In the genomic region with DNA sequence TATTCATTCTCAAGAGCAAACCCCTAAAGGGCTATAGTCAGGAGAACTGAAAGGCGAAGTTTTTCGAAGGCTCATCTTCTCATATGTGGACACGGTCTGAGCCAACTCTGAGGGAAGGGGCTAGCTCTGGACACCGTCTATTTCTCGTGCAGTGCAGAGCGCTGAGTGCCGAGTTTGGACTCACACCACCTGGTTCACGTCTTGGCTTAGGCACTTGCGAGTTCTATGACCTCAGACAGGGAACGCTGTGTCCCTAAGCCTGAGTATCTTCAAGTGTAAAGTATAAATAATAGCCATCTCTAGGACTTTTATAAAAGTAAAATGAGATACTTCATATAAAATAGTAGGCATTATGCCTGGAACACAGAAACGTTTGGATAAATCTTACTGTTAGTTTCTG, we compare ENCODE assay signal across 23 cellular contexts.
"Had no signal": no experiment of that assay in that cellular context is flagged by ENCODE, and none has a peak within 500 bp of the region (broad histone marks: within the 10 kb centered on the region; RNA-seq: fewer than 3 reads in every experiment).

No MANE protein-coding gene starts in this region.

- H3K4me3 ChIP-seq: body of pancreas, colonic mucosa, lung, mucosa of descending colon, pancreas, prostate gland, thoracic aorta had no signal

- DNase-seq: activated CD4-positive, alpha-beta T cell treated with anti-CD3 and anti-CD28 coated beads for 36 hours; activated CD4-positive, CD25-positive, alpha-beta regulatory T cell; activated CD8-positive, alpha-beta memory T cell treated with anti-CD3 and anti-CD28 coated beads, Interleukin-2, amount 10 ng/mL, durations not matched to agents 7 days and 5 days; activated CD8-positive, alpha-beta T cell treated with anti-CD3 and anti-CD28 coated beads, Interleukin-2, amount 10 ng/mL, durations not matched to agents 7 days and 5 days; activated effector memory CD4-positive, alpha-beta T cell treated with Interleukin-2 at 50 U/mL for 16 hours; activated naive CD4-positive, alpha-beta T cell treated with Interleukin-2 at 50 U/mL for 16 hours; aorta; cerebellar nuclear complex; colonic mucosa; effector CD8-positive, alpha-beta T cell; glutamatergic neuron; hippocampal formation; mucosa of descending colon; naive B cell; pancreas; stimulated activated CD4-positive, alpha-beta T cell treated with anti-CD3 and anti-CD28 coated beads, Interleukin-2, amount 100 ng/mL, for 48 hours; stimulated activated naive CD4-positive, alpha-beta T cell treated with Interleukin-2 at 50 U/mL for 16 hours had no signal

- H3K4me1 ChIP-seq: body of pancreas, colonic mucosa, pancreas, prostate gland had no signal

- H3K9me3 ChIP-seq: body of pancreas, colonic mucosa, mucosa of descending colon, pancreas, prostate gland, thoracic aorta had no signal

- H3K9me3 Mint-ChIP-seq: naive B cell had no signal

- H3K36me3 ChIP-seq: colonic mucosa, pancreas, prostate gland, thoracic aorta had no signal

- H3K36me3 Mint-ChIP-seq: activated CD8-positive, alpha-beta memory T cell treated with anti-CD3 and anti-CD28 coated beads, Interleukin-2, amount 10 ng/mL, durations not matched to agents 7 days and 5 days; activated naive CD8-positive, alpha-beta T cell; naive B cell had no signal

- H3K27ac Mint-ChIP-seq: activated CD4-positive, alpha-beta T cell treated with anti-CD3 and anti-CD28 coated beads for 36 hours; activated CD8-positive, alpha-beta memory T cell treated with anti-CD3 and anti-CD28 coated beads, Interleukin-2, amount 10 ng/mL, durations not matched to agents 7 days and 5 days; activated CD8-positive, alpha-beta T cell treated with anti-CD3 and anti-CD28 coated beads, Interleukin-2, amount 10 ng/mL, durations not matched to agents 7 days and 5 days; activated naive CD8-positive, alpha-beta T cell; naive B cell had no signal

- H3K4me1 Mint-ChIP-seq: activated CD4-positive, alpha-beta T cell treated with anti-CD3 and anti-CD28 coated beads for 36 hours; activated CD8-positive, alpha-beta memory T cell treated with anti-CD3 and anti-CD28 coated beads, Interleukin-2, amount 10 ng/mL, durations not matched to agents 7 days and 5 days; naive B cell had no signal

- ATAC-seq: activated CD4-positive, alpha-beta T cell treated with anti-CD3 and anti-CD28 coated beads for 36 hours; activated CD8-positive, alpha-beta memory T cell treated with anti-CD3 and anti-CD28 coated beads, Interleukin-2, amount 10 ng/mL, durations not matched to agents 7 days and 5 days; activated CD8-positive, alpha-beta T cell treated with anti-CD3 and anti-CD28 coated beads, Interleukin-2, amount 10 ng/mL, durations not matched to agents 7 days and 5 days; body of pancreas; left colon; mucosa of descending colon; pancreas had no signal

- H3K27me3 Mint-ChIP-seq: activated CD8-positive, alpha-beta memory T cell treated with anti-CD3 and anti-CD28 coated beads, Interleukin-2, amount 10 ng/mL, durations not matched to agents 7 days and 5 days had no signal

- H3K27ac ChIP-seq: body of pancreas, colonic mucosa, pancreas, prostate gland, thoracic aorta had no signal

- H3K27me3 ChIP-seq: body of pancreas, colonic mucosa, pancreas had no signal

- H3K4me3 Mint-ChIP-seq: activated CD4-positive, alpha-beta T cell treated with anti-CD3 and anti-CD28 coated beads for 36 hours; activated CD8-positive, alpha-beta memory T cell treated with anti-CD3 and anti-CD28 coated beads, Interleukin-2, amount 10 ng/mL, durations not matched to agents 7 days and 5 days; activated CD8-positive, alpha-beta T cell treated with anti-CD3 and anti-CD28 coated beads, Interleukin-2, amount 10 ng/mL, durations not matched to agents 7 days and 5 days; activated naive CD8-positive, alpha-beta T cell; naive B cell had no signal
